16 cellular contexts compared by ENCODE assay signal in genomic region chr20:23146857-23147256, GRCh38.
DNase-seq lines count a peak whose midpoint lies in the region; ATAC-seq and TF ChIP-seq lines count a peak whose summit lies in the region.
"Had no signal": no experiment of that assay in that cellular context is flagged by ENCODE, and none has a peak within 500 bp of the region (broad histone marks: within the 10 kb centered on the region; RNA-seq: fewer than 3 reads in every experiment).

No MANE protein-coding gene starts in this region.

- no TSS peak for BruUV-seq in IMR-90 (replicated peaks; lab: Mats Ljungman, UMichigan)

- H3K4me2 ChIP-seq in IMR-90 (ENCODE audit: low read depth, low read length) = no peak overlapping the region

- no peaks in the 10 kb centered on the region for H3K27me3 ChIP-seq in CD8-positive, alpha-beta memory T cell (ENCODE audit: insufficient read depth, low read length, poor library complexity, severe bottlenecking)
- H3K27me3 ChIP-seq in IMR-90 (ENCODE audit: control insufficient read depth, insufficient read depth, low read length) (no peaks in the 10 kb centered on the region), endodermal cell (ENCODE audit: control insufficient read depth, insufficient read depth, low read length, poor library complexity, severe bottlenecking) (no peaks in the 10 kb centered on the region), skeletal muscle tissue (ENCODE audit: control insufficient read depth in 3 of 3, insufficient read depth in 3 of 3, low read length in 3 of 3) (no peaks in the 10 kb centered on the region), ovary (no peaks in the 10 kb centered on the region)
- H3K27me3 ChIP-seq: BE2C, suprapubic skin had no signal

- TF ChIP-seq CTCF in IMR-90 (conservative IDR thresholded peaks at IDR 0.05; ENCODE audit: low read depth, low read length) (no peak), endodermal cell (conservative IDR thresholded peaks at IDR 0.05) (no peak), ovary (IDR thresholded peaks at IDR 0.05) (no peak)

- no peak for TF ChIP-seq RAD21 in IMR-90 (IDR thresholded peaks at IDR 0.05; ENCODE audit: low read length)

- peak overlapping the region; percentile 76; the same call in 1 of the 2 replicates for H3K4ac ChIP-seq in IMR-90 (ENCODE audit: low read depth, low read length)

- peak overlapping the region in 1 of 2 experiments; percentile 13; a peak in 1 of 4 replicates for H4K8ac ChIP-seq in IMR-90 (ENCODE audit: low read depth in 2 of 2, low read length in 2 of 2)

- intact Hi-C loops in IMR-90 (cut with micrococcal nuclease) (loop anchor here (10.0 kb wide), 1 partner anchor 208 kb away; the partner anchor contains the start of gene NXT1), ovary (cut with DNase I) (loop anchor here in 1 of 4 donors (10.0 kb wide), 1 partner anchor 92 kb away; no protein-coding TSS in a partner anchor)

- H4K5ac ChIP-seq in IMR-90 (ENCODE audit: low read depth, low read length) = no peak overlapping the region

- no peaks in the 10 kb centered on the region for H4K20me1 ChIP-seq in IMR-90 (ENCODE audit: insufficient read depth, low read length)

- no peak overlapping the region; the same call in 1 of the 2 replicates for H3K14ac ChIP-seq in IMR-90 (replicated peaks; ENCODE audit: low read depth, low read length)

- H3K4me3 ChIP-seq in CD8-positive, alpha-beta memory T cell (ENCODE audit: low read length) = no peak overlapping the region
- no peak overlapping the region for H3K4me3 ChIP-seq in IMR-90 (ENCODE audit: insufficient read depth, low read depth, low read length)
- H3K4me3 ChIP-seq in endodermal cell (ENCODE audit: low read length) = no peak overlapping the region
- peak overlapping the region in 1 of 3 donors; percentile 17 for H3K4me3 ChIP-seq in skeletal muscle tissue (ENCODE audit: low read length in 3 of 3)
- H3K4me3 ChIP-seq in ovary = no peak overlapping the region
- H3K4me3 ChIP-seq: suprapubic skin had no signal

- no peaks in the 10 kb centered on the region for H3K79me1 ChIP-seq in IMR-90 (ENCODE audit: low read depth in 1 of 2, low read length in 2 of 2)

- CTCF ChIA-PET in CD8-positive, alpha-beta memory T cell (lab: Charles Lee) = no interaction called here
- CTCF ChIA-PET in IMR-90 (lab: Yijun Ruan, JAX) = no interaction called here

- H3K9me3 Mint-ChIP-seq in CD8-positive, alpha-beta memory T cell = no peaks in the 10 kb centered on the region
- H3K9me3 Mint-ChIP-seq in endodermal cell = peaks cover 8% of the 10 kb centered on the region
- H3K9me3 Mint-ChIP-seq: memory B cell had no signal

- peak overlapping the region; percentile 16 for H2AFZ ChIP-seq in IMR-90 (replicated peaks; ENCODE audit: low read length, poor library complexity)

- H3K36me3 ChIP-seq in CD8-positive, alpha-beta memory T cell (ENCODE audit: insufficient read depth, low read length) = no peaks in the 10 kb centered on the region
- H3K36me3 ChIP-seq in IMR-90 (ENCODE audit: control insufficient read depth, insufficient read depth, low read length) = no peaks in the 10 kb centered on the region
- H3K36me3 ChIP-seq in endodermal cell (ENCODE audit: control insufficient read depth, insufficient read depth, low read length) = no peaks in the 10 kb centered on the region
- peaks cover 0 to 3% (median 0%) of the 10 kb centered on the region in 3 donors for H3K36me3 ChIP-seq in skeletal muscle tissue (ENCODE audit: control insufficient read depth in 3 of 3, insufficient read depth in 3 of 3, low read length in 3 of 3)
- no peaks in the 10 kb centered on the region for H3K36me3 ChIP-seq in ovary
- H3K36me3 ChIP-seq: BE2C, suprapubic skin had no signal

- peaks cover 43% of the 10 kb centered on the region for H3K9me1 ChIP-seq in IMR-90 (ENCODE audit: insufficient read depth, low read length)

- dilution Hi-C loops in IMR-90 (cut with HindIII; ENCODE audit: low sequenced_read_pairs, unreplicated experiment) = no loop called here

- peak overlapping the region; percentile 29; the same call in 1 of the 3 replicates for H2BK15ac ChIP-seq in IMR-90 (ENCODE audit: low read depth, low read length)

- no peaks in the 10 kb centered on the region for H3K9me3 ChIP-seq in CD8-positive, alpha-beta memory T cell (ENCODE audit: low read length)
- H3K9me3 ChIP-seq in IMR-90 (ENCODE audit: control insufficient read depth, insufficient read depth, low read length) = no peaks in the 10 kb centered on the region
- peaks cover 7% of the 10 kb centered on the region for H3K9me3 ChIP-seq in endodermal cell (ENCODE audit: control insufficient read depth, low read length)
- H3K9me3 ChIP-seq in skeletal muscle tissue (ENCODE audit: control insufficient read depth in 3 of 3, low read length in 3 of 3) = no peaks in the 10 kb centered on the region
- H3K9me3 ChIP-seq in ovary = no peaks in the 10 kb centered on the region
- H3K9me3 ChIP-seq: BE2C, suprapubic skin had no signal

- H3K56ac ChIP-seq in IMR-90 (ENCODE audit: extremely low read depth, insufficient read depth, low read length) = no peak overlapping the region

- DNase-seq in CD8-positive, alpha-beta memory T cell = no peak
- DNase-seq in IMR-90 = no peak
- peak; percentile 15 for DNase-seq in endodermal cell
- DNase-seq in ovary = no peak
- DNase-seq in C1 segment of cervical spinal cord (lab: John Stamatoyannopoulos, UW) = no peak
- DNase-seq: BE2C, NCI-H187 treated with DMSO at 0.1 percent for 48 hours, NCI-H446, T-helper 9 cell had no signal

- H3K4me3 Mint-ChIP-seq in CD8-positive, alpha-beta memory T cell = no peak overlapping the region
- no peak overlapping the region for H3K4me3 Mint-ChIP-seq in endodermal cell
- H3K4me3 Mint-ChIP-seq: activated naive CD8-positive, alpha-beta T cell; memory B cell had no signal

- H3K9ac ChIP-seq in IMR-90 (ENCODE audit: low read depth, low read length) = no peak overlapping the region
- no peak overlapping the region for H3K9ac ChIP-seq in endodermal cell (ENCODE audit: extremely low read depth, low read length, poor library complexity, severe bottlenecking)
- H3K9ac ChIP-seq in skeletal muscle tissue (ENCODE audit: low read depth in 1 of 3, low read length in 3 of 3) = peak overlapping the region; percentile 5 to 66 (median 25)

- POLR2A ChIA-PET in CD8-positive, alpha-beta memory T cell (lab: Charles Lee) = no interaction called here
- POLR2A ChIA-PET in IMR-90 (lab: Charles Lee; ENCODE audit: unreplicated experiment) = no interaction called here

- ATAC-seq in IMR-90 (ENCODE audit: low read depth) (no peak), HG02970 (IDR thresholded peaks at IDR 0.05; ENCODE audit: low FRiP score, unreplicated experiment) (no peak)
- ATAC-seq: esophagus mucosa, Right ventricle myocardium inferior had no signal

- no peaks in the 10 kb centered on the region for H3K36me3 Mint-ChIP-seq in CD8-positive, alpha-beta memory T cell
- no peaks in the 10 kb centered on the region for H3K36me3 Mint-ChIP-seq in endodermal cell (ENCODE audit: low read depth)
- H3K36me3 Mint-ChIP-seq: activated naive CD8-positive, alpha-beta T cell; memory B cell had no signal

- in situ Hi-C loops in IMR-90 (cut with MboI; ENCODE audit: low sequenced_read_pairs) = no loop called here

- no peak overlapping the region for H2BK5ac ChIP-seq in IMR-90 (ENCODE audit: low read depth, low read length, poor library complexity, severe bottlenecking)

- H2BK120ac ChIP-seq in IMR-90 (ENCODE audit: low read depth, low read length) = peak overlapping the region; percentile 49

- peak overlapping the region; percentile 83 for H3K27ac ChIP-seq in CD8-positive, alpha-beta memory T cell (ENCODE audit: low read depth, low read length)
- no peak overlapping the region for H3K27ac ChIP-seq in IMR-90 (ENCODE audit: insufficient read depth, low read length)
- no peak overlapping the region for H3K27ac ChIP-seq in endodermal cell (ENCODE audit: low read depth, low read length)
- peak overlapping the region; percentile 97 for H3K27ac ChIP-seq in skeletal muscle tissue (ENCODE audit: low read depth, low read length)
- H3K27ac ChIP-seq in ovary = no peak overlapping the region

- H3K4me1 ChIP-seq in CD8-positive, alpha-beta memory T cell (ENCODE audit: insufficient read depth, low read length) = no peaks in the 10 kb centered on the region
- H3K4me1 ChIP-seq in IMR-90 (ENCODE audit: control insufficient read depth, insufficient read depth, low read length) = peaks cover 32% of the 10 kb centered on the region
- peaks cover 3% of the 10 kb centered on the region for H3K4me1 ChIP-seq in endodermal cell (ENCODE audit: control insufficient read depth, insufficient read depth, low read length)
- H3K4me1 ChIP-seq in skeletal muscle tissue (ENCODE audit: control insufficient read depth in 3 of 3, insufficient read depth in 3 of 3, low read length in 3 of 3) = peaks cover 90 to 99% (median 96%) of the 10 kb centered on the region in 3 donors
- H3K4me1 ChIP-seq in ovary (ENCODE audit: insufficient read depth) = peaks cover 11% of the 10 kb centered on the region
- H3K4me1 ChIP-seq: BE2C had no signal

- peaks cover 0 to 3% of the 10 kb centered on the region in 2 donors for H3K27me3 Mint-ChIP-seq in CD8-positive, alpha-beta memory T cell
- H3K27me3 Mint-ChIP-seq in endodermal cell (ENCODE audit: insufficient read depth) = peaks cover 1% of the 10 kb centered on the region
- H3K27me3 Mint-ChIP-seq: activated naive CD8-positive, alpha-beta T cell had no signal

- no CpG with 5 or more reads among the region's 1 CpG for WGBS in IMR-90 (ENCODE audit: extremely low coverage in 2 of 2, insufficient read length in 1 of 2), 2 experiments
- 87% methylated on average over 1 of the region's 1 CpG; no CpG with 5 or more reads in 1 of the 2 experiments for WGBS in endodermal cell (ENCODE audit: insufficient coverage in 1 of 2, insufficient read length in 1 of 2), 2 experiments
- 93 to 100% (median 100%) methylated on average over 1 of the region's 1 CpG for WGBS in ovary, 3 donors

- H4K91ac ChIP-seq in IMR-90 (ENCODE audit: insufficient read depth, low read depth, low read length) = peak overlapping the region; percentile 19; the same call in 1 of the 2 replicates

- no peak overlapping the region for H2AK9ac ChIP-seq in IMR-90 (replicated peaks; ENCODE audit: low read depth, low read length, poor library complexity)

- no peak overlapping the region for H3K27ac Mint-ChIP-seq in CD8-positive, alpha-beta memory T cell
- no peak overlapping the region for H3K27ac Mint-ChIP-seq in endodermal cell
- H3K27ac Mint-ChIP-seq: activated naive CD8-positive, alpha-beta T cell; memory B cell had no signal

- H2AK5ac ChIP-seq in IMR-90 (ENCODE audit: low read depth, low read length) = peak overlapping the region; percentile 52; the same call in 1 of the 2 replicates

- TF ChIP-seq EP300 in ovary (IDR thresholded peaks at IDR 0.05) = no peak

- no peak overlapping the region for H3K23ac ChIP-seq in IMR-90 (ENCODE audit: low read depth, low read length)

- no peak overlapping the region; the same call in 1 of the 2 replicates for H3K18ac ChIP-seq in IMR-90 (ENCODE audit: low read depth, low read length)

- H3K4me1 Mint-ChIP-seq in CD8-positive, alpha-beta memory T cell = peaks cover 8 to 15% (median 13%) of the 10 kb centered on the region in 3 donors
- peaks cover 21% of the 10 kb centered on the region for H3K4me1 Mint-ChIP-seq in endodermal cell
- H3K4me1 Mint-ChIP-seq: memory B cell had no signal

- peak overlapping the region; percentile 76 for H2BK20ac ChIP-seq in IMR-90 (ENCODE audit: low read depth, low read length)

- TF ChIP-seq POLR2A in IMR-90 (IDR thresholded peaks at IDR 0.05; ENCODE audit: low read depth, low read length) = no peak
- TF ChIP-seq POLR2A in ovary (IDR thresholded peaks at IDR 0.05) = no peak

TF ChIP-seq in IMR-90, 13 proteins besides CTCF, POLR2A, EP300 and RAD21 (continues in another document):
- TF ChIP-seq MAFK (IDR thresholded peaks at IDR 0.05; ENCODE audit: low read depth, low read length) = no peak

Comparison
In these comparisons a context has a peak if more than half of its experiments do, and no peak if none do; other contexts are left out.
1. H3K27ac ChIP-seq: peak in CD8-positive, alpha-beta memory T cell (single experiment) and skeletal muscle tissue (single experiment); none in IMR-90 (single experiment), endodermal cell (single experiment) and ovary (0 of 2).
2. H3K9ac ChIP-seq: peak in skeletal muscle tissue (3 of 3); none in IMR-90 (single experiment) and endodermal cell (single experiment).